ENCODE assay signal across 10 cellular contexts in genomic region chr7:113113912-113114311, GRCh38. TPM values are rescaled to one million over a fixed set of nuclear protein-coding genes. Genes with fewer than 3 reads are reported as not detected.
DNase-seq lines count a peak whose midpoint lies in the region; ATAC-seq, FAIRE-seq and TF ChIP-seq lines count a peak whose summit lies in the region.
"Had no signal": no experiment of that assay in that cellular context is flagged by ENCODE, and none has a peak within 500 bp of the region (broad histone marks: within the 10 kb centered on the region; RNA-seq: fewer than 3 reads in every experiment).

No MANE protein-coding gene starts in this region.

- in situ Hi-C loops in K562 (cut with MboI): no loop called here

- H4K20me1 ChIP-seq in K562 (replicated peaks; ENCODE audit: control insufficient read depth, insufficient read depth, low read length): no peaks in the 10 kb centered on the region

- H3K36me3 Mint-ChIP-seq in activated T-helper 17 cell treated with anti-CD3 and anti-CD28 coated beads, Interleukin-2, amount 50 U/mL, for 72 hours (ENCODE audit: low read depth): peaks cover 50% of the 10 kb centered on the region

- H3K4me1 Mint-ChIP-seq in activated T-helper 17 cell treated with anti-CD3 and anti-CD28 coated beads, Interleukin-2, amount 50 U/mL, for 72 hours: peaks cover 5% of the 10 kb centered on the region

- no TSS peak for BruUV-seq in K562 (replicated peaks; lab: Mats Ljungman, UMichigan)

- TF ChIP-seq EP300 in K562 (IDR thresholded peaks at IDR 0.05; ENCODE audit: low read length): no peak

- H3K36me3 ChIP-seq in K562 (ENCODE audit: control insufficient read depth, insufficient read depth, low read length): peaks cover 40% of the 10 kb centered on the region

- H3K4me2 ChIP-seq in K562 (ENCODE audit: insufficient read depth, low read length): no peak overlapping the region

- H3K9ac ChIP-seq in K562 (ENCODE audit: insufficient read depth in 1 of 2, low read depth in 2 of 2, low read length in 2 of 2): no peak overlapping the region

- POLR2A ChIA-PET in K562 (lab: Yijun Ruan, JAX) (interaction anchor here (0.5 to 0.7 kb wide), 3 partner anchors 12 to 452 kb away, joined by 3 to 4 read pairs (median 3); no protein-coding TSS in a partner anchor), RWPE1 (lab: Yijun Ruan, JAX; ENCODE audit: low non-redundant PET) (no interaction called here)

- no peaks in the 10 kb centered on the region for H3K27me3 ChIP-seq in K562 (ENCODE audit: control insufficient read depth in 2 of 2, insufficient read depth in 2 of 2, low read length in 2 of 2)

- no peak overlapping the region for H3K4me3 ChIP-seq in K562

- H3K9me1 ChIP-seq in K562 (ENCODE audit: control insufficient read depth, insufficient read depth, low read length): no peaks in the 10 kb centered on the region

- ATAC-seq in GM18868 (IDR thresholded peaks at IDR 0.05; ENCODE audit: unreplicated experiment) (peak; percentile 38), HG03354 (IDR thresholded peaks at IDR 0.05; ENCODE audit: poor library complexity, severe bottlenecking, unreplicated experiment) (peak; percentile 38), K562 (peak; percentile 13; the same call in 1 of the 3 replicates)
- no peak for ATAC-seq in activated T-helper 17 cell treated with anti-CD3 and anti-CD28 coated beads, Interleukin-2, amount 50 U/mL, for 72 hours (replicated peaks)
- ATAC-seq: CD8-positive, alpha-beta T cell had no signal

- intact Hi-C loops in K562 (cut with micrococcal nuclease): loop anchor here (1.0 to 10.0 kb wide), 2 partner anchors 99 to 329 kb away; no protein-coding TSS in a partner anchor

- TF ChIP-seq POLR2A in K562 (conservative IDR thresholded peaks at IDR 0.05): no peak

- peak; percentile 47 to 61 for TF ChIP-seq RAD21 in K562 (CRISPR knock-in tag; conservative IDR thresholded peaks at IDR 0.05 in 1 of 2, IDR thresholded peaks at IDR 0.05 in 1 of 2)

- H3K27ac Mint-ChIP-seq in activated T-helper 17 cell treated with anti-CD3 and anti-CD28 coated beads, Interleukin-2, amount 50 U/mL, for 72 hours: no peak overlapping the region
- H3K27ac Mint-ChIP-seq: CD8-positive, alpha-beta T cell had no signal

- no peak overlapping the region for H3K4me3 Mint-ChIP-seq in activated T-helper 17 cell treated with anti-CD3 and anti-CD28 coated beads, Interleukin-2, amount 50 U/mL, for 72 hours
- H3K4me3 Mint-ChIP-seq: CD8-positive, alpha-beta T cell had no signal

- no peak for DNase-seq in AG09319 (ENCODE audit: extremely low read depth, low read depth)
- DNase-seq in K562 (ENCODE audit: extremely low read depth in 1 of 4, low spot score in 3 of 4): peak in 3 of 4 experiments; percentile 19 to 36 (median 27)
- DNase-seq in RWPE1 (ENCODE audit: low spot score): no peak
- no peak for DNase-seq in D721Med (ENCODE audit: insufficient read length, low spot score)
- no peak for DNase-seq in foreskin melanocyte
- DNase-seq: CD8-positive, alpha-beta T cell; NK-92 treated with Interleukin-12 subunit alpha and Interleukin-12 subunit beta, amount 100 ng/mL, for 24 hours had no signal

- H2AFZ ChIP-seq in K562 (ENCODE audit: low read depth, low read length): no peak overlapping the region

- H3K4me1 ChIP-seq in K562 (replicated peaks in 1 of 2; ENCODE audit: control insufficient read depth in 2 of 2, insufficient read depth in 2 of 2, low read length in 2 of 2): peaks cover 0 to 2% of the 10 kb centered on the region in 2 experiments; a peak in 2 of 5 replicates

- H3K9me3 Mint-ChIP-seq in activated T-helper 17 cell treated with anti-CD3 and anti-CD28 coated beads, Interleukin-2, amount 50 U/mL, for 72 hours: no peaks in the 10 kb centered on the region
- H3K9me3 Mint-ChIP-seq: CD8-positive, alpha-beta T cell had no signal

- TF ChIP-seq CTCF in AG09319 (IDR thresholded peaks at IDR 0.05; ENCODE audit: low read depth, low read length): peak; percentile 4
- peak; percentile 51 to 61 (median 57) for TF ChIP-seq CTCF in K562 (IDR thresholded peaks at IDR 0.05 in 2 of 3, conservative IDR thresholded peaks at IDR 0.05 in 1 of 3; ENCODE audit: insufficient read depth in 2 of 3, low read depth in 1 of 3, low read length in 3 of 3)
- no peak for TF ChIP-seq CTCF in RWPE1 (conservative IDR thresholded peaks at IDR 0.05; ENCODE audit: low read depth)
- no peak for TF ChIP-seq CTCF in D721Med (IDR thresholded peaks at IDR 0.05; ENCODE audit: insufficient read depth, missing control alignments)

- FAIRE-seq in K562 (lab: Jason Lieb, UNC) (no peak), D721Med (lab: Jason Lieb, UNC) (no peak)

- 78% methylated on average over 2 of the region's 2 CpGs for WGBS in K562 (ENCODE audit: insufficient coverage, low coverage, missing lambda C conversion rate)

- H3K27me3 Mint-ChIP-seq in activated T-helper 17 cell treated with anti-CD3 and anti-CD28 coated beads, Interleukin-2, amount 50 U/mL, for 72 hours: no peaks in the 10 kb centered on the region

- H3K27ac ChIP-seq in K562 (ENCODE audit: extremely low read depth, low read depth, low read length) (no peak overlapping the region), RWPE1 (no peak overlapping the region)

- CTCF ChIA-PET in K562 (lab: Yijun Ruan, JAX; ENCODE audit: low intra/inter-chr PET ratio) (interaction anchor here (2.0 kb wide), 1 partner anchor 99 kb away, joined by 12 read pairs; no protein-coding TSS in a partner anchor), RWPE1 (lab: Yijun Ruan, JAX) (no interaction called here)

- peaks cover 14% of the 10 kb centered on the region for H3K79me2 ChIP-seq in K562 (ENCODE audit: control insufficient read depth, insufficient read depth, low read length)

- no peaks in the 10 kb centered on the region for H3K9me3 ChIP-seq in K562 (replicated peaks; ENCODE audit: control insufficient read depth, insufficient read depth, low read depth, low read length)

RNA-seq across cellular contexts. Expression of gene SMIM30, which starts 4.4 kb away (rescaled TPM):
- total RNA-seq in K562 (2011; cell fraction: chromatin; rRNA removed; ENCODE audit: low replicate concordance): 15.1 and 35.9 TPM in 2 replicates
- 16.5 and 22.2 TPM in 2 replicates for total RNA-seq in K562 (2011; cell fraction: nucleolus; rRNA removed)
- 31.7 and 51.6 TPM in 2 replicates for total RNA-seq in K562 (2011; cell fraction: nucleoplasm; rRNA removed)
- 161 and 176 TPM in 2 replicates for total RNA-seq in K562 (2014; rRNA removed)
- 316 and 361 TPM in 2 replicates for total RNA-seq in K562 (2014; rRNA removed; fragmentation: Illumina TruSeq; extraction: Trizol)
- 332 and 358 TPM in 2 replicates for total RNA-seq in K562 (2015; rRNA removed; fragmentation: Illumina TruSeq; extraction: Trizol)
- total RNA-seq in K562 (2021): 171 and 197 TPM in 2 replicates
- polyA plus RNA-seq in K562 (2011; rRNA removed): 202 and 279 TPM in 2 replicates
- 68.2 and 91.2 TPM in 2 replicates for polyA plus RNA-seq in K562 (2011; cell fraction: cytosol; rRNA removed)
- polyA plus RNA-seq in K562 (2011; cell fraction: nucleus; rRNA removed): 45.6 and 77.5 TPM in 2 replicates
- polyA plus RNA-seq in K562 (2012): 168 and 209 TPM in 2 replicates
- 344 and 367 TPM in 2 replicates for polyA plus RNA-seq in K562 (2014; fragmentation: Illumina TruSeq; extraction: Trizol)
- 100 to 1,000 TPM; 675 to 891 TPM for polyA plus RNA-seq in K562 (2014; fragmentation: Nextera tagmentation; extraction: Ambion mirVana)
- polyA plus RNA-seq in K562 (2014; rRNA removed): 246 and 279 TPM in 2 replicates
- 77.7 and 80.9 TPM in 2 replicates for polyA minus RNA-seq in K562 (2011; rRNA and poly(A)+ RNA removed)
- polyA minus RNA-seq in K562 (2011; cell fraction: cytosol; rRNA and poly(A)+ RNA removed): 32.0 and 35.2 TPM in 2 replicates
- polyA minus RNA-seq in K562 (2011; cell fraction: nucleus; rRNA and poly(A)+ RNA removed): 9.6 and 26.2 TPM in 2 replicates
- 10 to 100 TPM; 29.2 to 56.5 TPM for total RNA-seq in activated T-helper 17 cell treated with anti-CD3 and anti-CD28 coated beads, Interleukin-2, amount 50 U/mL, for 72 hours

RNA-seq across cellular contexts. Expression of gene GPR85, which starts 27.3 kb away (rescaled TPM):
- 1.1 and 1.4 TPM in 2 replicates for total RNA-seq in K562 (2011; cell fraction: chromatin; rRNA removed; ENCODE audit: low replicate concordance)
- total RNA-seq in K562 (2011; cell fraction: nucleolus; rRNA removed): 0.50 and 0.53 TPM in 2 replicates
- 2.2 and 2.4 TPM in 2 replicates for total RNA-seq in K562 (2011; cell fraction: nucleoplasm; rRNA removed)
- total RNA-seq in K562 (2014; rRNA removed): 2.9 and 3.3 TPM in 2 replicates
- 6.4 and 7.8 TPM in 2 replicates for total RNA-seq in K562 (2014; rRNA removed; fragmentation: Illumina TruSeq; extraction: Trizol)
- 18.2 and 19.0 TPM in 2 replicates for total RNA-seq in K562 (2015; rRNA removed; fragmentation: Illumina TruSeq; extraction: Trizol)
- total RNA-seq in K562 (2021): 4.6 and 5.0 TPM in 2 replicates
- polyA plus RNA-seq in K562 (2011; rRNA removed): 2.9 and 3.3 TPM in 2 replicates
- 1.4 and 2.7 TPM in 2 replicates for polyA plus RNA-seq in K562 (2011; cell fraction: cytosol; rRNA removed)
- polyA plus RNA-seq in K562 (2011; cell fraction: nucleus; rRNA removed): 2.5 and 3.6 TPM in 2 replicates
- 5.5 and 9.8 TPM in 2 replicates for polyA plus RNA-seq in K562 (2012)
- 4.7 and 6.6 TPM in 2 replicates for polyA plus RNA-seq in K562 (2014; fragmentation: Illumina TruSeq; extraction: Trizol)
- polyA plus RNA-seq in K562 (2014; fragmentation: Nextera tagmentation; extraction: Ambion mirVana): 1 to 10 TPM; 2.9 to 3.3 TPM
- 4.0 and 4.9 TPM in 2 replicates for polyA plus RNA-seq in K562 (2014; rRNA removed)
- polyA minus RNA-seq in K562 (2011; rRNA and poly(A)+ RNA removed): 3.3 and 6.2 TPM in 2 replicates
- polyA minus RNA-seq in K562 (2011; cell fraction: cytosol; rRNA and poly(A)+ RNA removed): 1.0 and 1.1 TPM in 2 replicates
- polyA minus RNA-seq in K562 (2011; cell fraction: nucleus; rRNA and poly(A)+ RNA removed): 1.9 and 7.3 TPM in 2 replicates
- total RNA-seq in activated T-helper 17 cell treated with anti-CD3 and anti-CD28 coated beads, Interleukin-2, amount 50 U/mL, for 72 hours: under 1 TPM in 1 of 2 donors, not detected in 1; 0.17 TPM
- total RNA-seq: CD8-positive, alpha-beta T cell had no signal

Comparison
In these comparisons a context has a peak if more than half of its experiments do, and no peak if none do; other contexts are left out.
1. DNase-seq: peak in K562 (3 of 4); none in AG09319 (single experiment), RWPE1 (single experiment), D721Med (single experiment) and foreskin melanocyte (single experiment).
2. CTCF ChIP-seq: peak in AG09319 (single experiment) and K562 (3 of 3); none in RWPE1 (single experiment) and D721Med (single experiment).